ENCODE assay signal across 33 cellular contexts in the genomic region with DNA sequence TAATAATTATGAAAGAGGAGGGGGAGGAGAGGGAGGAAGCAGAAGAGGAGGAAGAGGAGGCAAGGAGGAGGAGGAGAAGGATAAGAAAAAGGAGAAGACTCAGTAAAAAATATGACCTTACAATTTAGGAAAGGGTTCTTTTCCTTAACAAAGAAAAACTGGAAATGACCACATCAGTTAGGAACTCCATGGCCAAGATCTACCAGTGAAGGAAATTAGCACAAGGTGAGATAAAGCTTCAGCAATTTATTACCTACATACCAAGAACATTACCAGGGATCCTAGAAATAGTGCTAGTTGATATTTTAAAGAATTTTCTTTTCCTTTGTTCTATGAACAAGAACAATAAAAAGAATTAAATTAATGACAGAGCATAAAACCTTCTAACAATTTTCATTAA.
"Had no signal": no experiment of that assay in that cellular context is flagged by ENCODE, and none has a peak within 500 bp of the region (broad histone marks: within the 10 kb centered on the region; RNA-seq: fewer than 3 reads in every experiment).

No MANE protein-coding gene starts in this region.

- H3K27me3 ChIP-seq: adrenal gland, brain microvascular endothelial cell, esophagus squamous epithelium, gastroesophageal sphincter had no signal

- H3K4me1 ChIP-seq: adrenal gland, esophagus squamous epithelium, gastroesophageal sphincter had no signal

- H3K27me3 Mint-ChIP-seq: activated CD4-positive, alpha-beta memory T cell treated with anti-CD3 and anti-CD28 coated beads for 36 hours; activated CD4-positive, alpha-beta T cell treated with anti-CD3 and anti-CD28 coated beads for 36 hours; activated CD4-positive, alpha-beta T cell treated with anti-CD3 and anti-CD28 coated beads, Interleukin-2, amount 10 ng/mL, durations not matched to agents 24 days and 14 days; activated CD8-positive, alpha-beta memory T cell treated with anti-CD3 and anti-CD28 coated beads, Interleukin-2, amount 10 ng/mL, durations not matched to agents 7 days and 5 days; activated naive CD4-positive, alpha-beta T cell treated with anti-CD3 and anti-CD28 coated beads, Interleukin-2, amount 50 U/mL, for 24 hours; activated naive CD8-positive, alpha-beta T cell treated with anti-CD3 and anti-CD28 coated beads for 36 hours; activated naive CD8-positive, alpha-beta T cell treated with anti-CD3 and anti-CD28 coated beads, Interleukin-2, amount 50 U/mL, for 24 hours had no signal

- H3K4me1 Mint-ChIP-seq: activated CD4-positive, alpha-beta T cell treated with anti-CD3 and anti-CD28 coated beads for 36 hours; activated CD4-positive, alpha-beta T cell treated with anti-CD3 and anti-CD28 coated beads, Interleukin-2, amount 10 ng/mL, durations not matched to agents 24 days and 14 days; activated CD8-positive, alpha-beta memory T cell treated with anti-CD3 and anti-CD28 coated beads, Interleukin-2, amount 10 ng/mL, durations not matched to agents 7 days and 5 days; activated naive CD4-positive, alpha-beta T cell treated with anti-CD3 and anti-CD28 coated beads, Interleukin-2, amount 50 U/mL, for 24 hours; activated naive CD8-positive, alpha-beta T cell treated with anti-CD3 and anti-CD28 coated beads for 36 hours; activated naive CD8-positive, alpha-beta T cell treated with anti-CD3 and anti-CD28 coated beads, Interleukin-2, amount 50 U/mL, for 24 hours had no signal

- H3K36me3 Mint-ChIP-seq: activated CD4-positive, alpha-beta memory T cell treated with anti-CD3 and anti-CD28 coated beads for 36 hours; activated CD8-positive, alpha-beta memory T cell treated with anti-CD3 and anti-CD28 coated beads, Interleukin-2, amount 10 ng/mL, durations not matched to agents 7 days and 5 days; activated naive CD4-positive, alpha-beta T cell treated with anti-CD3 and anti-CD28 coated beads, Interleukin-2, amount 50 U/mL, for 24 hours; activated naive CD8-positive, alpha-beta T cell treated with anti-CD3 and anti-CD28 coated beads for 36 hours had no signal

- H3K4me3 Mint-ChIP-seq: activated CD4-positive, alpha-beta memory T cell treated with anti-CD3 and anti-CD28 coated beads for 36 hours; activated CD4-positive, alpha-beta T cell treated with anti-CD3 and anti-CD28 coated beads for 36 hours; activated CD4-positive, alpha-beta T cell treated with anti-CD3 and anti-CD28 coated beads, Interleukin-2, amount 10 ng/mL, durations not matched to agents 24 days and 14 days; activated CD8-positive, alpha-beta memory T cell treated with anti-CD3 and anti-CD28 coated beads, Interleukin-2, amount 10 ng/mL, durations not matched to agents 7 days and 5 days; activated CD8-positive, alpha-beta T cell treated with anti-CD3 and anti-CD28 coated beads, Interleukin-2, amount 10 ng/mL, durations not matched to agents 7 days and 5 days; activated naive CD4-positive, alpha-beta T cell treated with anti-CD3 and anti-CD28 coated beads for 36 hours; activated naive CD4-positive, alpha-beta T cell treated with anti-CD3 and anti-CD28 coated beads, Interleukin-2, amount 50 U/mL, for 24 hours; activated naive CD8-positive, alpha-beta T cell treated with anti-CD3 and anti-CD28 coated beads for 36 hours; activated naive CD8-positive, alpha-beta T cell treated with anti-CD3 and anti-CD28 coated beads, Interleukin-2, amount 50 U/mL, for 24 hours; activated T-helper 1 cell treated with anti-CD3 and anti-CD28 coated beads, Interleukin-12 subunit alpha, Interleukin-12 subunit beta, Interleukin-2, Interleukin-4 antibody, amounts not matched to agents 30 ng/mL and 10 ng/mL and 1 ng/mL, durations not matched to agents 14 hours and 24 hours and 36 hours had no signal

- DNase-seq: activated CD4-positive, alpha-beta memory T cell treated with anti-CD3 and anti-CD28 coated beads for 36 hours; activated CD4-positive, alpha-beta T cell treated with anti-CD3 and anti-CD28 coated beads for 36 hours; activated CD4-positive, alpha-beta T cell treated with anti-CD3 and anti-CD28 coated beads, Interleukin-2, amount 10 ng/mL, durations not matched to agents 24 days and 14 days; activated CD4-positive, CD25-positive, alpha-beta regulatory T cell; activated CD4-positive, CD25-positive, alpha-beta regulatory T cell treated with anti-CD3 and anti-CD28 coated beads, Interleukin-2, amount 50 U/mL, for 72 hours; activated CD8-positive, alpha-beta memory T cell treated with anti-CD3 and anti-CD28 coated beads, Interleukin-2, amount 10 ng/mL, durations not matched to agents 7 days and 5 days; activated CD8-positive, alpha-beta memory T cell treated with anti-CD3 and anti-CD28 coated beads, Interleukin-2, amount 50 U/mL, for 4 hours; activated CD8-positive, alpha-beta T cell treated with anti-CD3 and anti-CD28 coated beads, Interleukin-2, amount 10 ng/mL, durations not matched to agents 7 days and 5 days; activated effector memory CD4-positive, alpha-beta T cell treated with anti-CD3 and anti-CD28 coated beads, Interleukin-2, amount 50 U/mL, for 16 hours; activated naive CD4-positive, alpha-beta T cell treated with anti-CD3 and anti-CD28 coated beads for 36 hours; activated naive CD8-positive, alpha-beta T cell treated with anti-CD3 and anti-CD28 coated beads for 36 hours; activated naive CD8-positive, alpha-beta T cell treated with anti-CD3 and anti-CD28 coated beads, Interleukin-2, amount 50 U/mL, for 24 hours; activated T-cell treated with anti-CD3 and anti-CD28 coated beads, Interleukin-2, amount 50 U/mL, for 1 hour; activated T-cell treated with anti-CD3 and anti-CD28 coated beads, Interleukin-2, amount 50 U/mL, for 48 hours; adrenal gland; amygdala; aorta; brain microvascular endothelial cell; caudate nucleus; cortex of kidney; dermis blood vessel endothelial cell; effector CD4-positive, alpha-beta T cell; esophagus squamous epithelium; foreskin melanocyte; T-helper 2 cell had no signal

- H3K4me3 ChIP-seq: adrenal gland, esophagus squamous epithelium, gastroesophageal sphincter had no signal

- H3K27ac ChIP-seq: adrenal gland, brain microvascular endothelial cell, epithelial cell of prostate, esophagus squamous epithelium, gastroesophageal sphincter had no signal

- H3K27ac Mint-ChIP-seq: activated CD4-positive, alpha-beta memory T cell treated with anti-CD3 and anti-CD28 coated beads for 36 hours; activated CD4-positive, alpha-beta T cell treated with anti-CD3 and anti-CD28 coated beads for 36 hours; activated CD4-positive, alpha-beta T cell treated with anti-CD3 and anti-CD28 coated beads, Interleukin-2, amount 10 ng/mL, durations not matched to agents 24 days and 14 days; activated CD8-positive, alpha-beta memory T cell treated with anti-CD3 and anti-CD28 coated beads, Interleukin-2, amount 10 ng/mL, durations not matched to agents 7 days and 5 days; activated CD8-positive, alpha-beta T cell treated with anti-CD3 and anti-CD28 coated beads, Interleukin-2, amount 10 ng/mL, durations not matched to agents 7 days and 5 days; activated naive CD4-positive, alpha-beta T cell treated with anti-CD3 and anti-CD28 coated beads for 36 hours; activated naive CD4-positive, alpha-beta T cell treated with anti-CD3 and anti-CD28 coated beads, Interleukin-2, amount 50 U/mL, for 24 hours; activated naive CD8-positive, alpha-beta T cell treated with anti-CD3 and anti-CD28 coated beads for 36 hours; activated naive CD8-positive, alpha-beta T cell treated with anti-CD3 and anti-CD28 coated beads, Interleukin-2, amount 50 U/mL, for 24 hours; activated T-helper 1 cell treated with anti-CD3 and anti-CD28 coated beads, Interleukin-12 subunit alpha, Interleukin-12 subunit beta, Interleukin-2, Interleukin-4 antibody, amounts not matched to agents 30 ng/mL and 10 ng/mL and 1 ng/mL, durations not matched to agents 14 hours and 24 hours and 36 hours; activated T-helper 2 cell treated with anti-CD3 and anti-CD28 coated beads, Interferon-gamma antibody, Interleukin-2, Interleukin-4, amounts not matched to agents 10 μg/mL and 5 μg/mL and 100 μg/mL, durations not matched to agents 14 hours and 24 hours and 36 hours had no signal

- FAIRE-seq: colon, endometrium, endothelial cell of umbilical vein had no signal

- H3K9me3 ChIP-seq: adrenal gland, esophagus squamous epithelium, gastroesophageal sphincter had no signal

- H3K36me3 ChIP-seq: adrenal gland, brain microvascular endothelial cell, esophagus squamous epithelium, gastroesophageal sphincter had no signal

- H3K9me3 Mint-ChIP-seq: activated naive CD4-positive, alpha-beta T cell treated with anti-CD3 and anti-CD28 coated beads, Interleukin-2, amount 50 U/mL, for 24 hours; activated naive CD8-positive, alpha-beta T cell treated with anti-CD3 and anti-CD28 coated beads, Interleukin-2, amount 50 U/mL, for 24 hours had no signal
